Comparison of ENCODE assay signal across 7 cellular contexts in the genomic region with DNA sequence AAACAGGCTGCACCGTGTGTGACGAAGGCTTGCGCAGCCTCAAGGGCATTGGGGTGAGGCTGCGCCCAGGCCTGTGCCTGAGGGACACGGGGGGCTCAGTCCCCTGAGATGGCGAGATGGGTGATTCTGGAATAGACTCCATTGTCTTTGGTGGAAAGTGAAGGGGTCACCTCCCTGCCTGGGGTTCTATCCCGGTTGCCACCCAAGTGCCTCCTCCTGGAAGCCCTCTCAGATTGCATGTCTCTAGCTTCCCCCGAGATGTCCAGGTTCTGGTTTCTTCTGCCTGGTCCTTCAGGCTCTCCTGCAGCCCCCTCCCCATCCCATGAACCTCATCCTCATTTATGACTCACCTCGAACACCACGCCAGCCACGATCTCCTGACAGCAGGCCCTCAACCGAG.
"Had no signal": no experiment of that assay in that cellular context is flagged by ENCODE, and none has a peak within 500 bp of the region (broad histone marks: within the 10 kb centered on the region; RNA-seq: fewer than 3 reads in every experiment).

No MANE protein-coding gene starts in this region.

- H3K9ac ChIP-seq: GM23248 had no signal

- H3K27me3 Mint-ChIP-seq: IgD-negative memory B cell had no signal

- H3K4me1 Mint-ChIP-seq: IgD-negative memory B cell had no signal

- H3K9me3 ChIP-seq: HAP-1 had no signal

- H3K4me3 Mint-ChIP-seq: IgD-negative memory B cell had no signal

- H2AFZ ChIP-seq: GM23248 had no signal

- H3K4me1 ChIP-seq: HAP-1 had no signal

- FAIRE-seq: HTR-8/SVneo had no signal

- ATAC-seq: HCT116 had no signal

- H3K4me3 ChIP-seq: GM23248, HAP-1 had no signal

- H3K27ac ChIP-seq: GM23248 had no signal

- H3K9me3 Mint-ChIP-seq: IgD-negative memory B cell had no signal

- DNase-seq: GM23248, H7, KG1 had no signal
